41 cellular contexts compared by ENCODE assay signal in the genomic region with DNA sequence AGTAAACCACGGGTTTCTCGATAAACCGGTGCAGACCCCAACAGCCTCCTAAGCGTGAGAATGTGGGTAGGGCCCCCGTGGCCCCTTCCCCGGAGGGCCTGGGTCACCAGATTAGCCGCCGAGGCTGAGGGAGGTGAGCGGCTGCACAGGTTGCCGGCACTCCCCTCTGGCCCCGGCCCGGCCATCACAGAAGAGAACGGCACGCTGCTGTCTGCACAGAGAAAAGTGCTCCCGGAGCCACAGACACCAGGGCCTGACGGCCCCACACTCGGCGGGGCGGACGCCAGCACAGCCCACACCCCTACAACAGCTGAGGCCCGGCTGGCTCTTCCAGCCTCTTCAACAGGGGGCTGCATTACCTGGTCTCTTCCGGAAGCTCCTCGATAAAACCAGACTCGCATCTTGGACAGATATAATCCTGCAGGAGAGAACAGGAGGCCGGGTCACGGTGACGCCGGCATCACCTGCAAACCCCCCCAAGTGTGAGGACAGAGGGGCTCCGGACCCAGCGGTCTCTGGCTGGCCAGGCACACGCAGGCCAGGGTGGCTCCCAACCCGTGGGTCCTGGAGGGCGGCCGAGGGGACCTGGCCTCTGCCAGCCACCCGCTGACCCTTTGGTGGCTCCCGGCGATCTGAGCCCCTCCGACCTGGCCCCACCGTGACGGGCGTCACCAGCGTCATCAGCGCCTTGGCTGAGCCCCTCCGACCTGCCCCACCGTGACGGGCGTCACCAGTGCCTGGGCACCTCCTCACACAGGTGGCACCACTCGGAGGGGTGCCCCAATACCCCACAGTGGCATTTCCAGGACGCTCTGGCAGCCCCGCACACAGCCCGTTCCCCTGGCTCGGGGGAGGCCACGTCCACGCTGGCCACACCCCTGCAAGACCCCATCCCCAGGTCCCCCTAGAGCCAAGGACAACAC. TPM values are rescaled to one million over a fixed set of nuclear protein-coding genes. Genes with fewer than 3 reads are reported as not detected.
"Had no signal": no experiment of that assay in that cellular context is flagged by ENCODE, and none has a peak within 500 bp of the region (broad histone marks: within the 10 kb centered on the region; RNA-seq: fewer than 3 reads in every experiment).

No MANE protein-coding gene starts in this region.

- ATAC-seq: activated CD8-positive, alpha-beta T cell treated with anti-CD3 and anti-CD28 coated beads for 36 hours; activated T-cell treated with anti-CD3 and anti-CD28 coated beads, Interleukin-2, amount 50 U/mL, for 72 hours; activated T-helper 17 cell treated with anti-CD3 and anti-CD28 coated beads, Interleukin-2, amount 50 U/mL, for 72 hours had no signal

- H3K27ac ChIP-seq: ascending aorta, cardiac muscle cell, KMS-11, PC-9, SJCRH30, SK-N-MC, WERI-Rb-1 had no signal

- H2AFZ ChIP-seq: PC-9 had no signal

- H3K9ac ChIP-seq: KMS-11 had no signal

- H3K27ac Mint-ChIP-seq: activated CD4-positive, alpha-beta T cell treated with anti-CD3 and anti-CD28 coated beads, Interleukin-2, amount 10 ng/mL, durations not matched to agents 24 days and 14 days; activated CD8-positive, alpha-beta T cell treated with anti-CD3 and anti-CD28 coated beads for 36 hours; activated naive CD8-positive, alpha-beta T cell treated with anti-CD3 and anti-CD28 coated beads for 36 hours; activated T-cell treated with anti-CD3 and anti-CD28 coated beads, Interleukin-2, amount 50 U/mL, for 72 hours; activated T-helper 17 cell treated with anti-CD3 and anti-CD28 coated beads, Interleukin-2, amount 50 U/mL, for 72 hours had no signal

- H3K27me3 ChIP-seq: ascending aorta, cardiac muscle cell, SJCRH30 had no signal

- H3K4me3 Mint-ChIP-seq: activated CD4-positive, alpha-beta T cell treated with anti-CD3 and anti-CD28 coated beads, Interleukin-2, amount 10 ng/mL, durations not matched to agents 24 days and 14 days; activated CD8-positive, alpha-beta T cell treated with anti-CD3 and anti-CD28 coated beads for 36 hours; activated naive CD8-positive, alpha-beta T cell treated with anti-CD3 and anti-CD28 coated beads for 36 hours; activated T-cell treated with anti-CD3 and anti-CD28 coated beads, Interleukin-2, amount 50 U/mL, for 72 hours; activated T-helper 17 cell treated with anti-CD3 and anti-CD28 coated beads, Interleukin-2, amount 50 U/mL, for 72 hours; central memory CD8-positive, alpha-beta T cell had no signal

- FAIRE-seq: RCC 7860 had no signal

- H3K4me1 ChIP-seq: ascending aorta had no signal

- H3K9me3 ChIP-seq: ascending aorta, SJCRH30 had no signal

- H3K9me3 Mint-ChIP-seq: activated CD4-positive, alpha-beta T cell treated with anti-CD3 and anti-CD28 coated beads, Interleukin-2, amount 10 ng/mL, durations not matched to agents 24 days and 14 days; activated CD8-positive, alpha-beta T cell treated with anti-CD3 and anti-CD28 coated beads for 36 hours; activated naive CD8-positive, alpha-beta T cell treated with anti-CD3 and anti-CD28 coated beads for 36 hours; activated T-cell treated with anti-CD3 and anti-CD28 coated beads, Interleukin-2, amount 50 U/mL, for 72 hours; activated T-helper 17 cell treated with anti-CD3 and anti-CD28 coated beads, Interleukin-2, amount 50 U/mL, for 72 hours; central memory CD8-positive, alpha-beta T cell had no signal

- DNase-seq: activated CD4-positive, alpha-beta T cell treated with anti-CD3 and anti-CD28 coated beads, Interleukin-2, amount 10 ng/mL, durations not matched to agents 24 days and 14 days; activated CD4-positive, alpha-beta T cell treated with anti-CD3 and anti-CD28 coated beads, Interleukin-2, amount 50 U/mL, for 4 hours; activated CD4-positive, CD25-positive, alpha-beta regulatory T cell; activated CD8-positive, alpha-beta T cell treated with anti-CD3 and anti-CD28 coated beads for 36 hours; activated effector memory CD4-positive, alpha-beta T cell treated with anti-CD3 and anti-CD28 coated beads, Interleukin-2, amount 50 U/mL, for 16 hours; activated naive CD4-positive, alpha-beta T cell; activated naive CD4-positive, alpha-beta T cell treated with anti-CD3 and anti-CD28 coated beads, Interleukin-2, amount 50 U/mL, for 16 hours; activated naive CD8-positive, alpha-beta T cell treated with anti-CD3 and anti-CD28 coated beads for 36 hours; activated T-cell treated with anti-CD3 and anti-CD28 coated beads, Interleukin-2, amount 50 U/mL, for 1 hour; activated T-cell treated with anti-CD3 and anti-CD28 coated beads, Interleukin-2, amount 50 U/mL, for 72 hours; amniotic stem cell; MM.1S; MV-4-11; NCI-H1092; NCI-H1417; NCI-H146; NCI-H187; NCI-H2029 treated with DMSO at 0.1 percent for 48 hours; NCI-H2107; NCI-H2171; NCI-H510A; NCI-H526; NCI-H748 treated with DMSO at 0.1 percent for 48 hours; NK-92 treated with Interleukin-12 subunit alpha and Interleukin-12 subunit beta, amount 100 ng/mL, for 24 hours; PC-9; Right ventricle myocardium superior; SJCRH30; T1000; WERI-Rb-1 had no signal

- H3K4me3 ChIP-seq: ascending aorta, cardiac muscle cell, PC-9, SJCRH30, SK-N-MC had no signal

- H3K27me3 Mint-ChIP-seq: activated CD4-positive, alpha-beta T cell treated with anti-CD3 and anti-CD28 coated beads, Interleukin-2, amount 10 ng/mL, durations not matched to agents 24 days and 14 days; activated CD8-positive, alpha-beta T cell treated with anti-CD3 and anti-CD28 coated beads for 36 hours; activated naive CD8-positive, alpha-beta T cell treated with anti-CD3 and anti-CD28 coated beads for 36 hours; activated T-helper 17 cell treated with anti-CD3 and anti-CD28 coated beads, Interleukin-2, amount 50 U/mL, for 72 hours; central memory CD8-positive, alpha-beta T cell had no signal

- H3K4me2 ChIP-seq: KMS-11, PC-9 had no signal

RNA-seq across cellular contexts. Expression of gene FGF22, which starts 13.0 kb away (rescaled TPM):
- total RNA-seq: activated CD4-positive, alpha-beta T cell treated with anti-CD3 and anti-CD28 coated beads, Interleukin-2, amount 10 ng/mL, durations not matched to agents 24 days and 14 days; activated CD8-positive, alpha-beta memory T cell treated with anti-CD3 and anti-CD28 coated beads for 36 hours; activated naive CD8-positive, alpha-beta T cell treated with anti-CD3 and anti-CD28 coated beads for 36 hours; activated T-cell treated with anti-CD3 and anti-CD28 coated beads, Interleukin-2, amount 50 U/mL, for 72 hours; ascending aorta; cardiac muscle cell; LHCN-M2; PC-9; Right ventricle myocardium superior; SJCRH30; T-helper 1 cell treated with Interleukin-12 subunit alpha and Interleukin-12 subunit beta and Interleukin-4 antibody, amounts not matched to agents 30 ng/mL and 1 ng/mL, for 36 hours; T-helper 2 cell treated with Interferon-gamma antibody and Interleukin-4, amounts not matched to agents 100 ng/mL and 5 ng/mL, for 36 hours had no signal

RNA-seq across cellular contexts. Expression of gene PRSS57, which starts 42.5 kb away (rescaled TPM):
- total RNA-seq: activated CD4-positive, alpha-beta T cell treated with anti-CD3 and anti-CD28 coated beads, Interleukin-2, amount 10 ng/mL, durations not matched to agents 24 days and 14 days; activated CD8-positive, alpha-beta memory T cell treated with anti-CD3 and anti-CD28 coated beads for 36 hours; activated CD8-positive, alpha-beta T cell treated with anti-CD3 and anti-CD28 coated beads for 36 hours; activated naive CD8-positive, alpha-beta T cell treated with anti-CD3 and anti-CD28 coated beads for 36 hours; activated T-helper 17 cell treated with anti-CD3 and anti-CD28 coated beads, Interleukin-2, amount 50 U/mL, for 72 hours; ascending aorta; cardiac muscle cell; LHCN-M2; OCI-LY7; PC-9; Right ventricle myocardium superior; SJCRH30; T-helper 1 cell treated with Interleukin-12 subunit alpha and Interleukin-12 subunit beta and Interleukin-4 antibody, amounts not matched to agents 30 ng/mL and 1 ng/mL, for 36 hours; T-helper 2 cell treated with Interferon-gamma antibody and Interleukin-4, amounts not matched to agents 100 ng/mL and 5 ng/mL, for 36 hours had no signal
- polyA plus RNA-seq: cardiac muscle cell had no signal
